Comparison of ENCODE assay signal across 19 cellular contexts in genomic region chr5:163913548-163913947, GRCh38.
A peak's percentile ranks its signal among the peaks of the same experiment; 100 is the strongest.
DNase-seq lines count a peak whose midpoint lies in the region; ATAC-seq, FAIRE-seq and TF ChIP-seq lines count a peak whose summit lies in the region.
"Had no signal": no experiment of that assay in that cellular context is flagged by ENCODE, and none has a peak within 500 bp of the region (broad histone marks: within the 10 kb centered on the region; RNA-seq: fewer than 3 reads in every experiment).

No MANE protein-coding gene starts in this region.

- no peak overlapping the region for H3K4me3 Mint-ChIP-seq in endodermal cell
- H3K4me3 Mint-ChIP-seq: activated naive CD4-positive, alpha-beta T cell treated with anti-CD3 and anti-CD28 coated beads for 36 hours; brain; T-helper 17 cell had no signal

- H3K9me3 ChIP-seq in cardiac muscle cell (ENCODE audit: low read depth) (no peaks in the 10 kb centered on the region), left ventricle myocardium inferior (replicated peaks) (no peaks in the 10 kb centered on the region), endodermal cell (ENCODE audit: control insufficient read depth, low read length) (no peaks in the 10 kb centered on the region)
- H3K9me3 ChIP-seq: gastroesophageal sphincter, right atrium auricular region, thoracic aorta had no signal

- DNase-seq in cardiac muscle cell (ENCODE audit: low read depth in 1 of 2, low spot score in 1 of 2) (peak in 1 of 2 donors; percentile 21), left ventricle myocardium inferior (no peak), NB4 (ENCODE audit: low read depth) (peak; percentile 46), endodermal cell (no peak), frontal cortex (ENCODE audit: low spot score in 2 of 2) (no peak), mesenteric fat pad (ENCODE audit: low spot score) (no peak)
- no peak for DNase-seq in stimulated activated CD4-positive, alpha-beta T cell treated with anti-CD3 and anti-CD28 coated beads, Interleukin-12 subunit alpha, Interleukin-12 subunit beta, amount 100 ng/mL, for 4 hours
- DNase-seq: ACHN; activated naive CD4-positive, alpha-beta T cell treated with anti-CD3 and anti-CD28 coated beads for 36 hours; effector CD4-positive, alpha-beta T cell; mammary epithelial cell; NCI-H524; T-helper 17 cell had no signal

- no peaks in the 10 kb centered on the region for H3K4me1 ChIP-seq in cardiac muscle cell (ENCODE audit: low read depth)
- no peaks in the 10 kb centered on the region for H3K4me1 ChIP-seq in left ventricle myocardium inferior
- no peaks in the 10 kb centered on the region for H3K4me1 ChIP-seq in endodermal cell (ENCODE audit: control insufficient read depth, insufficient read depth, low read length)
- H3K4me1 ChIP-seq: gastroesophageal sphincter, right atrium auricular region had no signal

- H3K36me3 Mint-ChIP-seq in endodermal cell (ENCODE audit: low read depth) = no peaks in the 10 kb centered on the region
- H3K36me3 Mint-ChIP-seq: brain had no signal

- TF ChIP-seq CTCF in cardiac muscle cell (IDR thresholded peaks at IDR 0.05; ENCODE audit: low read depth, low read length) (peak; percentile 16), left ventricle myocardium inferior (IDR thresholded peaks at IDR 0.05; ENCODE audit: borderline replicate concordance) (no peak), NB4 (IDR thresholded peaks at IDR 0.05; ENCODE audit: low read depth, low read length) (peak; percentile 26), endodermal cell (conservative IDR thresholded peaks at IDR 0.05) (peak; percentile 41)

- H3K4me1 Mint-ChIP-seq in endodermal cell = peaks cover 9% of the 10 kb centered on the region
- H3K4me1 Mint-ChIP-seq: T-helper 17 cell had no signal

- H3K9ac ChIP-seq in endodermal cell (ENCODE audit: extremely low read depth, low read length, poor library complexity, severe bottlenecking) = no peak overlapping the region

- TF ChIP-seq POLR2A in NB4 (IDR thresholded peaks at IDR 0.05; ENCODE audit: extremely low read depth, insufficient read length) = no peak

- no peak for FAIRE-seq in frontal cortex (lab: Jason Lieb, UNC)
- FAIRE-seq: H54 had no signal

- H3K4me3 ChIP-seq in cardiac muscle cell (no peak overlapping the region), left ventricle myocardium inferior (no peak overlapping the region), NB4 (ENCODE audit: low read depth, low read length) (no peak overlapping the region), endodermal cell (ENCODE audit: low read length) (no peak overlapping the region)
- H3K4me3 ChIP-seq: gastroesophageal sphincter, right atrium auricular region, thoracic aorta had no signal

- intact Hi-C loops in left ventricle myocardium inferior (cut with micrococcal nuclease) = no loop called here

- H3K27me3 ChIP-seq in cardiac muscle cell = no peaks in the 10 kb centered on the region
- no peaks in the 10 kb centered on the region for H3K27me3 ChIP-seq in left ventricle myocardium inferior (ENCODE audit: low read depth)
- H3K27me3 ChIP-seq in endodermal cell (ENCODE audit: control insufficient read depth, insufficient read depth, low read length, poor library complexity, severe bottlenecking) = no peaks in the 10 kb centered on the region
- H3K27me3 ChIP-seq: gastroesophageal sphincter, right atrium auricular region had no signal

- ATAC-seq in GM18517 (IDR thresholded peaks at IDR 0.05; ENCODE audit: unreplicated experiment) = no peak
- ATAC-seq: gastroesophageal sphincter, T-helper 17 cell had no signal

- no peaks in the 10 kb centered on the region for H3K9me3 Mint-ChIP-seq in endodermal cell
- H3K9me3 Mint-ChIP-seq: activated naive CD4-positive, alpha-beta T cell treated with anti-CD3 and anti-CD28 coated beads for 36 hours; brain had no signal

- 92 to 100% methylated on average over 2 to 3 of the region's 3 CpGs for WGBS in endodermal cell (ENCODE audit: insufficient coverage in 1 of 2, insufficient read length in 1 of 2), 2 experiments

- no peaks in the 10 kb centered on the region for H3K27me3 Mint-ChIP-seq in endodermal cell (ENCODE audit: insufficient read depth)
- H3K27me3 Mint-ChIP-seq: brain, T-helper 17 cell had no signal

- no peak overlapping the region for H3K27ac Mint-ChIP-seq in endodermal cell
- H3K27ac Mint-ChIP-seq: activated naive CD4-positive, alpha-beta T cell treated with anti-CD3 and anti-CD28 coated beads for 36 hours; brain; T-helper 17 cell had no signal

- H3K27ac ChIP-seq in cardiac muscle cell (no peak overlapping the region), left ventricle myocardium inferior (replicated peaks) (no peak overlapping the region), endodermal cell (ENCODE audit: low read depth, low read length) (no peak overlapping the region)
- H3K27ac ChIP-seq: gastroesophageal sphincter, right atrium auricular region, thoracic aorta had no signal

- H3K36me3 ChIP-seq in cardiac muscle cell (no peaks in the 10 kb centered on the region), left ventricle myocardium inferior (no peaks in the 10 kb centered on the region), endodermal cell (ENCODE audit: control insufficient read depth, insufficient read depth, low read length) (no peaks in the 10 kb centered on the region)
- H3K36me3 ChIP-seq: gastroesophageal sphincter, right atrium auricular region, thoracic aorta had no signal
